Comparison of ENCODE assay signal across 14 cellular contexts in the genomic region with DNA sequence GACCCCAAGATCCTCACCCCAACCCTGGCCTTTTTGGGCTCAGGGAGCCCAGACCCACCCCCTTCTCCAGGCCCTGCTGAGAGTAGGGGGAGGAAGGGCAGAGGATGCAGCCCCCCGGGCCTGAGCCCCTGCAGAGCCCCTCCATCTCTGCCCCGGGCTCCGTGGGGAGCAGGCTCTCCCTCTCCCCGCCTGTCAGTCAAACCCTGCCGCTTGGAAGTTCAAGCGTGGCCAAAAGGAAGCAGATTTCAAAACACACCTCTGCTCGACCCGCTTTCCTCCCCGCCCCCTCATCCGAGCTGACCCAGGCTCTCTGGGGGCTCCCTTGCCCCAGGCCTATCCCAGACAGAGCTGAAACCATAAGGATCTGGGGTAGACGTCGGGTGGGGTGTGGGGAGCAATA.
"Had no signal": no experiment of that assay in that cellular context is flagged by ENCODE, and none has a peak within 500 bp of the region (broad histone marks: within the 10 kb centered on the region; RNA-seq: fewer than 3 reads in every experiment).

No MANE protein-coding gene starts in this region.

- ATAC-seq: foreskin keratinocyte had no signal

- H3K4me3 ChIP-seq: colonic mucosa, right atrium auricular region, sigmoid colon, skin epidermis, thyroid gland had no signal

- H3K9me3 ChIP-seq: colonic mucosa, right atrium auricular region, sigmoid colon, thyroid gland had no signal

- H3K27ac ChIP-seq: colonic mucosa, foreskin keratinocyte, right atrium auricular region, sigmoid colon, skin epidermis, thyroid gland had no signal

- H3K27me3 ChIP-seq: colonic mucosa, right atrium auricular region, thyroid gland had no signal

- H3K4me1 ChIP-seq: colonic mucosa, foreskin keratinocyte, right atrium auricular region, sigmoid colon, thyroid gland had no signal

- H3K36me3 ChIP-seq: colonic mucosa, right atrium auricular region, sigmoid colon, thyroid gland had no signal

- DNase-seq: colonic mucosa; dermis blood vessel endothelial cell; erythroblast; foreskin keratinocyte; kidney; mesendoderm; naive B cell; posterior cingulate gyrus; sigmoid colon; stimulated activated CD4-positive, alpha-beta T cell treated with anti-CD3 and anti-CD28 coated beads, Interleukin-12 subunit alpha, Interleukin-12 subunit beta, amount 100 ng/mL, for 4 hours; stimulated activated naive CD4-positive, alpha-beta T cell; thyroid gland had no signal
